8 cellular contexts compared by ENCODE assay signal in the genomic region with DNA sequence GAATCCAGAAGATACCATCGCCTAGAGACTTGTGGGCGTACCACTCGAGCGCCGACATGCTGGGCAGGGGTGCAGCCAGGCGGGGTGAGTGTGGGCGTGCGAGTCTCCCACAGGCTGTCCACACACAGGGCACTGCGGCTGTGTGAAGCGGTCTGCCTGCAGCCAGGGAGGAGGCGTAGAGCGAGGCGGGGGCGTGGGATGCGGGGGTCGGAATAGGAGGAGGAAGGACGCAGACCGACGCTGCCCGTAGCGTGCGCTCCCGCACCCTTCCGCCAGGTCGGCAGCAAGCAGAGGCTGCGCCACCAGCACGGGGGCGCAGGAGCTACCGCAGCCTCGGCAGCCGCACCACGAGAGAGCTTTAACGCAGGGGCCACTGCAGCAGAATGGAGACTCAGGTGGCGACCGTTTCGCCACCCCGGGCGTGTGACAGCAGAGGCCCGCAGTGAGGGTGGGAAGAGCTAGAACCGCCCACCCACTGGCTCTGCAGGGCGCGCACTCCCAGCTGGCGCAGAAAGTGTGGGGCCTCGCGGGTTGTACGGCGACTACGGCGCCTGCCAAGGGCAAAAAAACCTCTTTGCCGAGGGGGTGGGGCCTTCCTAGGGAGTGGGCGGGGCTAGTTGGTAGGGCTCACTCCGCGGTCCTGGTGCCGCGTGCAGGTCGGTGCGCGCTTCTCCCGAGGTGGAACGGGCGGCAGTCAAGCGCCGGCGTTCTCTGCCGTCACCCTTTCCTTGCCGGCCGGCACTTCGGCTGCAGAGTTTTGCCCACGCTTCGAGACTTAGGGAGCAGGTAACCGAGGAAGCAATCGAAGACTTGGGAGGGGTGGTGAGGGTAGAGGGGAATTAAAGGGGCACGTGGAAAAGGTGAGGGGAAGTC. TPM values are rescaled to one million over a fixed set of nuclear protein-coding genes. Genes with fewer than 3 reads are reported as not detected.
DNase-seq lines count a peak whose midpoint lies in the region; ATAC-seq, FAIRE-seq and TF ChIP-seq lines count a peak whose summit lies in the region.

Gene MBLAC2, minus strand, starts transcription at position 537 of the 873 bp plus-strand sequence. Its CDS starts 479 bp downstream, at position 58.
Gene POLR3G, plus strand, starts transcription at position 630 of the 873 bp plus-strand sequence. CDS start 10,704 bp downstream, outside the sequence.

- peaks cover 30% of the 10 kb centered on the region for H3K4me1 Mint-ChIP-seq in activated naive CD8-positive, alpha-beta T cell treated with anti-CD3 and anti-CD28 coated beads for 36 hours

- peak within 1 kb of the TSS; percentile 92 for H3K4me3 Mint-ChIP-seq in activated naive CD8-positive, alpha-beta T cell treated with anti-CD3 and anti-CD28 coated beads for 36 hours

- peak; percentile 83 for TF ChIP-seq POLR2A in NB4 (IDR thresholded peaks at IDR 0.05; ENCODE audit: extremely low read depth, insufficient read length)

- TF ChIP-seq CTCF in GM12865 (IDR thresholded peaks at IDR 0.05; ENCODE audit: insufficient read depth, low read depth, low read length, missing control alignments) (peak; percentile 39), NB4 (IDR thresholded peaks at IDR 0.05; ENCODE audit: low read depth, low read length) (no peak), pancreas (IDR thresholded peaks at IDR 0.05) (peak; percentile 32 to 45 (median 38)), tibial artery (IDR thresholded peaks at IDR 0.05) (peak; percentile 34 to 42)

- H3K27ac Mint-ChIP-seq in activated naive CD8-positive, alpha-beta T cell treated with anti-CD3 and anti-CD28 coated beads for 36 hours: peak within 1 kb of the TSS; percentile 94

- H3K4me1 ChIP-seq in pancreas (peaks cover 11 to 14% (median 11%) of the 10 kb centered on the region in 3 donors), tibial artery (peaks cover 0 to 17% (median 13%) of the 10 kb centered on the region in 4 donors)

- H3K4me3 ChIP-seq in GM12865 (ENCODE audit: low read depth, low read length): peak within 1 kb of the TSS; percentile 90
- H3K4me3 ChIP-seq in NB4 (ENCODE audit: low read depth, low read length): peak within 1 kb of the TSS; percentile 81
- peak within 1 kb of the TSS; percentile 34 to 94 (median 90) for H3K4me3 ChIP-seq in pancreas
- peak within 1 kb of the TSS; percentile 77 to 84 for H3K4me3 ChIP-seq in tibial artery

- intact Hi-C loops in Right ventricle myocardium inferior (cut with DNase I): loop anchor here (2.0 kb wide), 2 partner anchors 54 to 66 kb away; partner anchors contain the start of genes CETN3 and LYSMD3
- intact Hi-C loops in pancreas (cut with DNase I): loop anchor here in 1 of 3 donors (10.0 kb wide), 1 partner anchor 50 kb away; the partner anchor contains the start of gene LYSMD3
- intact Hi-C loops in tibial artery (cut with DNase I; ENCODE audit: low total_unique reads): loop anchor here (5.0 kb wide), 1 partner anchor 53 kb away; the partner anchor contains the start of gene LYSMD3

- no peaks in the 10 kb centered on the region for H3K36me3 ChIP-seq in pancreas
- peaks cover 0 to 4% (median 0%) of the 10 kb centered on the region in 3 donors for H3K36me3 ChIP-seq in tibial artery

- no peaks in the 10 kb centered on the region for H3K27me3 Mint-ChIP-seq in activated naive CD8-positive, alpha-beta T cell treated with anti-CD3 and anti-CD28 coated beads for 36 hours

- no peaks in the 10 kb centered on the region for H3K9me3 ChIP-seq in pancreas
- H3K9me3 ChIP-seq in tibial artery: no peaks in the 10 kb centered on the region

- WGBS in pancreas, 2 donors: 0 to 1% methylated on average over 66 to 73 of the region's 73 CpGs

- H3K36me3 Mint-ChIP-seq in activated naive CD8-positive, alpha-beta T cell treated with anti-CD3 and anti-CD28 coated beads for 36 hours: peaks cover 38% of the 10 kb centered on the region

- DNase-seq in GM12865 (ENCODE audit: low read depth) (peak; percentile 97), NB4 (ENCODE audit: low read depth) (peak; percentile 93), Right ventricle myocardium inferior (ENCODE audit: missing footprints) (peak; percentile 94), pancreas (peak; percentile 95 to 97 (median 96)), tibial artery (peak; percentile 84 to 93)
- DNase-seq in activated naive CD8-positive, alpha-beta T cell treated with anti-CD3 and anti-CD28 coated beads for 36 hours: peak; percentile 92

- H3K27ac ChIP-seq in pancreas (peak within 1 kb of the TSS; percentile 79 to 92 (median 84)), tibial artery (peak within 1 kb of the TSS; percentile 68 to 73)

- ATAC-seq in HG02588 (IDR thresholded peaks at IDR 0.05; ENCODE audit: unreplicated experiment) (peak; percentile 89), SK-N-SH treated with all-trans-retinoic acid at 6 μM for 48 hours (peak; percentile 90), Right ventricle myocardium inferior (peak; percentile 98), pancreas (peak; percentile 92 to 97 (median 94))

- H3K27me3 ChIP-seq in pancreas (no peaks in the 10 kb centered on the region), tibial artery (no peaks in the 10 kb centered on the region)

- FAIRE-seq in pancreas (lab: Jason Lieb, UNC): no peak

- peaks cover 6% of the 10 kb centered on the region for H3K9me3 Mint-ChIP-seq in activated naive CD8-positive, alpha-beta T cell treated with anti-CD3 and anti-CD28 coated beads for 36 hours

TF ChIP-seq in SK-N-SH treated with all-trans-retinoic acid at 6 μM for 48 hours, 23 proteins besides CTCF, POLR2A, EP300 and RAD21:
- TF ChIP-seq TOX (CRISPR knock-in tag; IDR thresholded peaks at IDR 0.05; ENCODE audit: borderline replicate concordance) (no peak), ZNF8 (CRISPR knock-in tag; IDR thresholded peaks at IDR 0.05) (peak; percentile 73)
TF ChIP-seq in SK-N-SH treated with all-trans-retinoic acid at 6 μM for 48 hours: peak in this region for 1.

RNA-seq across cellular contexts. Expression of gene MBLAC2, which starts in this region (rescaled TPM):
- total RNA-seq in activated naive CD8-positive, alpha-beta T cell treated with anti-CD3 and anti-CD28 coated beads for 36 hours: 1 to 10 TPM; 5.4 to 5.6 TPM
- total RNA-seq in Right ventricle myocardium inferior (4.0 TPM), pancreas (1 to 10 TPM; 2.2 to 3.5 (median 3.1) TPM)
- polyA plus RNA-seq in pancreas: 1 to 10 TPM; 1.5 to 2.6 TPM

RNA-seq across cellular contexts. Expression of gene POLR3G, which starts in this region (rescaled TPM):
- total RNA-seq in activated naive CD8-positive, alpha-beta T cell treated with anti-CD3 and anti-CD28 coated beads for 36 hours: 10 to 100 TPM; 25.4 to 25.7 TPM
- total RNA-seq in Right ventricle myocardium inferior: 0.68 TPM
- total RNA-seq in pancreas: 1 to 10 TPM in 3 of 6 donors, under 1 TPM in 3; 0.60 to 1.3 (median 0.97) TPM
- polyA plus RNA-seq in pancreas: under 1 TPM; 0.53 to 0.96 TPM

Comparison
In these comparisons a context has a peak if more than half of its experiments do, and no peak if none do; other contexts are left out.
1. Peak in every context shown above with its lines: DNase-seq, ATAC-seq, H3K4me3 ChIP-seq and H3K27ac ChIP-seq.
2. RNA of gene POLR3G (total RNA-seq): 25.4 to 25.7 TPM in activated naive CD8-positive, alpha-beta T cell treated with anti-CD3 and anti-CD28 coated beads for 36 hours; 0.60 to 1.3 TPM in pancreas and 0.68 TPM in Right ventricle myocardium inferior (single experiment); every median in the first group is over 10 times any median in the second.